Comparison of ENCODE assay signal across 17 cellular contexts in the genomic region with DNA sequence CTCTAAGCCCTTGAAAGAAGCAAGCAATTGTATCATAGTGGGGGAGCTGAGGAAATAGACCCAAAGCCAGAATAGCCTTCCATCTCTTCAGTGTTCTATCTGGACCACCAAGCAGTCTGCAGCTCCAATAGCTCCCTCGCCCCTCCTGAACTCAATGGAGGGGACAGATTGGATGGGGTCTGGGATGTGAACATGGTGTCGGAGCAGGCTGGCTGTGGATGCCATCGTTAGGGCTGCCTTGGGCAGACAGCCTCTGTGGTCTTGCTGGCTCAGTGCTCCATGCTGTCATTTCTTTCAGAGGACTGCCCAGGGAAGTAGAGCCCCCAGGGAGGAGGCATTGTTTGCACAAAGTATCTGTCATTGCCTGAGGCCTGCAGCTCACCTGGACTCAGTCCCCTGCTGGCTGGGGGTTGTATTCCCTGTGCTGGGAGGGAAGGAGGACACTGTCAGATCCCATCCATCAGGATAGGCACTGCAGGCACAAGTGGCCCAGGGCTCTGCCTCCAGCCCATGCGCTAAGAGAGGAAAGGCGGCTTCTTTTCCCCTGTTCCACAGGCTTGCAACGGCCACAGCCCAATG.
"Had no signal": no experiment of that assay in that cellular context is flagged by ENCODE, and none has a peak within 500 bp of the region (broad histone marks: within the 10 kb centered on the region; RNA-seq: fewer than 3 reads in every experiment).

No MANE protein-coding gene starts in this region.

- ATAC-seq: activated CD8-positive, alpha-beta memory T cell treated with anti-CD3 and anti-CD28 coated beads, Interleukin-2, amount 10 ng/mL, durations not matched to agents 7 days and 5 days; gastrocnemius medialis; heart right ventricle; left ventricle myocardium superior; stimulated activated naive CD8-positive, alpha-beta T cell treated with anti-CD3 and anti-CD28 coated beads, Interleukin-15, Interleukin-2, amounts not matched to agents 100 U/mL and 50 U/mL, for 24 hours had no signal

- H3K4me3 Mint-ChIP-seq: activated CD8-positive, alpha-beta memory T cell treated with anti-CD3 and anti-CD28 coated beads, Interleukin-2, amount 10 ng/mL, durations not matched to agents 7 days and 5 days; activated naive CD8-positive, alpha-beta T cell; activated T-cell treated with anti-CD3 and anti-CD28 coated beads, Interleukin-2, amount 50 U/mL, for 4 hours; nephron progenitor cell; type B pancreatic cell had no signal

- H3K4me1 Mint-ChIP-seq: activated CD8-positive, alpha-beta memory T cell treated with anti-CD3 and anti-CD28 coated beads, Interleukin-2, amount 10 ng/mL, durations not matched to agents 7 days and 5 days had no signal

- DNase-seq: activated CD4-positive, alpha-beta T cell treated with anti-CD3 and anti-CD28 coated beads, Interleukin-2, amount 50 U/mL, for 4 hours; activated CD4-positive, CD25-positive, alpha-beta regulatory T cell treated with anti-CD3 and anti-CD28 coated beads, Interleukin-2, amount 50 U/mL, for 72 hours; activated CD8-positive, alpha-beta memory T cell treated with anti-CD3 and anti-CD28 coated beads, Interleukin-2, amount 10 ng/mL, durations not matched to agents 7 days and 5 days; activated gamma-delta T cell; activated T-cell treated with anti-CD3 and anti-CD28 coated beads, Interleukin-2, amount 50 U/mL, for 4 hours; amygdala; brain microvascular endothelial cell; effector memory CD4-positive, alpha-beta T cell; gastrocnemius medialis; heart right ventricle; left ventricle myocardium superior; mesenchymal stem cell; nephron progenitor cell; stimulated activated CD4-positive, alpha-beta T cell treated with anti-CD3 and anti-CD28 coated beads, Interleukin-2, amount 100 ng/mL, for 48 hours; stimulated activated naive CD8-positive, alpha-beta T cell treated with anti-CD3 and anti-CD28 coated beads, Interleukin-15, Interleukin-2, amounts not matched to agents 100 U/mL and 50 U/mL, for 24 hours had no signal

- H3K36me3 Mint-ChIP-seq: activated CD8-positive, alpha-beta memory T cell treated with anti-CD3 and anti-CD28 coated beads, Interleukin-2, amount 10 ng/mL, durations not matched to agents 7 days and 5 days; activated naive CD8-positive, alpha-beta T cell; type B pancreatic cell had no signal

- H3K9me3 Mint-ChIP-seq: activated T-cell treated with anti-CD3 and anti-CD28 coated beads, Interleukin-2, amount 50 U/mL, for 4 hours; type B pancreatic cell had no signal

- H3K27me3 Mint-ChIP-seq: activated CD8-positive, alpha-beta memory T cell treated with anti-CD3 and anti-CD28 coated beads, Interleukin-2, amount 10 ng/mL, durations not matched to agents 7 days and 5 days had no signal

- H3K27ac Mint-ChIP-seq: activated CD8-positive, alpha-beta memory T cell treated with anti-CD3 and anti-CD28 coated beads, Interleukin-2, amount 10 ng/mL, durations not matched to agents 7 days and 5 days; activated naive CD8-positive, alpha-beta T cell; type B pancreatic cell had no signal
